30 cellular contexts compared by ENCODE assay signal in genomic region chr9:21590058-21590996, GRCh38.
A peak's percentile ranks its signal among the peaks of the same experiment; 100 is the strongest.
DNase-seq lines count a peak whose midpoint lies in the region; ATAC-seq and TF ChIP-seq lines count a peak whose summit lies in the region.
"Had no signal": no experiment of that assay in that cellular context is flagged by ENCODE, and none has a peak within 500 bp of the region (broad histone marks: within the 10 kb centered on the region; RNA-seq: fewer than 3 reads in every experiment).

No MANE protein-coding gene starts in this region.

- ATAC-seq in activated naive CD8-positive, alpha-beta T cell treated with anti-CD3 and anti-CD28 coated beads, Interleukin-2, amount 50 U/mL, for 24 hours = no peak
- ATAC-seq in HG03135 (IDR thresholded peaks at IDR 0.05; ENCODE audit: unreplicated experiment) (no peak), Right ventricle myocardium superior (ENCODE audit: poor library complexity) (no peak), GM21360 (IDR thresholded peaks at IDR 0.05; ENCODE audit: unreplicated experiment) (no peak)
- ATAC-seq: activated CD4-positive, alpha-beta T cell treated with anti-CD3 and anti-CD28 coated beads for 36 hours; left ventricle myocardium superior; stimulated activated naive B cell treated with anti-CD40 and anti-IgM and Interleukin-4, amounts not matched to agents 10 μg/mL and 1 μg/mL and 100 μg/mL, for 72 hours had no signal

- H3K27me3 Mint-ChIP-seq in activated naive CD8-positive, alpha-beta T cell treated with anti-CD3 and anti-CD28 coated beads, Interleukin-2, amount 50 U/mL, for 24 hours = no peaks in the 10 kb centered on the region
- H3K27me3 Mint-ChIP-seq: activated CD4-positive, alpha-beta T cell treated with anti-CD3 and anti-CD28 coated beads for 36 hours had no signal

- no peak overlapping the region for H3K27ac Mint-ChIP-seq in activated naive CD8-positive, alpha-beta T cell treated with anti-CD3 and anti-CD28 coated beads, Interleukin-2, amount 50 U/mL, for 24 hours
- H3K27ac Mint-ChIP-seq: activated CD4-positive, alpha-beta T cell treated with anti-CD3 and anti-CD28 coated beads for 36 hours; immature natural killer cell; natural killer cell; stimulated activated naive B cell treated with anti-CD40 and anti-IgM and Interleukin-4, amounts not matched to agents 10 μg/mL and 1 μg/mL and 100 μg/mL, for 72 hours; T-helper 1 cell treated with Interleukin-12 subunit alpha and Interleukin-12 subunit beta and Interleukin-4 antibody, amounts not matched to agents 30 μg/mL and 1 μg/mL, for 36 hours had no signal

- peaks cover 57% of the 10 kb centered on the region for H3K79me2 ChIP-seq in ACC112 (ENCODE audit: control insufficient read depth, insufficient read depth, low read length, unreplicated experiment)
- H3K79me2 ChIP-seq: hepatocyte had no signal

- H3K4me3 ChIP-seq in ACC112 (ENCODE audit: low read depth, low read length) = peak overlapping the region; percentile 80
- H3K4me3 ChIP-seq in astrocyte of the cerebellum (ENCODE audit: low read depth, low read length) = peak overlapping the region; percentile 16
- H3K4me3 ChIP-seq: BLaER1, hepatocyte, ovary, SJCRH30, suprapubic skin had no signal

- peaks cover 35% of the 10 kb centered on the region for H3K4me1 Mint-ChIP-seq in activated naive CD8-positive, alpha-beta T cell treated with anti-CD3 and anti-CD28 coated beads, Interleukin-2, amount 50 U/mL, for 24 hours

- no peaks in the 10 kb centered on the region for H3K36me3 Mint-ChIP-seq in activated naive CD8-positive, alpha-beta T cell treated with anti-CD3 and anti-CD28 coated beads, Interleukin-2, amount 50 U/mL, for 24 hours (ENCODE audit: low read depth)
- H3K36me3 Mint-ChIP-seq: natural killer cell; stimulated activated naive B cell treated with anti-CD40 and anti-IgM and Interleukin-4, amounts not matched to agents 10 μg/mL and 1 μg/mL and 100 μg/mL, for 72 hours had no signal

- H3K27me3 ChIP-seq in ACC112 (ENCODE audit: insufficient read depth, low read length) = no peaks in the 10 kb centered on the region
- H3K27me3 ChIP-seq: BLaER1, hepatocyte, ovary, SJCRH30 had no signal

- H3K27ac ChIP-seq in ACC112 (ENCODE audit: low read depth, low read length) = peak overlapping the region; percentile 96
- H3K27ac ChIP-seq: BLaER1, ovary, SJCRH30, suprapubic skin had no signal

- DNase-seq in HT1080 (ENCODE audit: low read depth) (peak; percentile 27), astrocyte of the cerebellum (ENCODE audit: low read depth) (no peak), iris pigment epithelial cell (ENCODE audit: low read depth) (peak; percentile 47), Right ventricle myocardium superior (no peak)
- DNase-seq in activated naive CD8-positive, alpha-beta T cell treated with anti-CD3 and anti-CD28 coated beads, Interleukin-2, amount 50 U/mL, for 24 hours = no peak
- DNase-seq: activated CD4-positive, alpha-beta T cell treated with anti-CD3 and anti-CD28 coated beads for 36 hours; amniotic stem cell; caudate nucleus; DMS79; H9; immature natural killer cell; left ventricle myocardium superior; natural killer cell; NCI-H1105 treated with DMSO at 0.1 percent for 48 hours; NCI-H2081; NCI-H345; NCI-H82; OCI-M1; ovary; SJCRH30; stimulated activated CD4-positive, alpha-beta T cell treated with anti-CD3 and anti-CD28 coated beads, Interleukin-12 subunit alpha, Interleukin-12 subunit beta, amount 100 ng/mL, for 4 hours; stimulated activated CD4-positive, alpha-beta T cell treated with anti-CD3 and anti-CD28 coated beads, Interleukin-4, amount 100 ng/mL, for 24 hours; stimulated activated naive B cell treated with anti-CD40 and anti-IgM and Interleukin-4, amounts not matched to agents 10 μg/mL and 1 μg/mL and 100 μg/mL, for 72 hours had no signal

- no peak overlapping the region for H2AFZ ChIP-seq in ACC112 (ENCODE audit: low read length, unreplicated experiment)
- H2AFZ ChIP-seq: hepatocyte had no signal

- H3K4me1 ChIP-seq in ACC112 (ENCODE audit: control insufficient read depth, insufficient read depth, low read length, unreplicated experiment) = peaks cover 64% of the 10 kb centered on the region
- H3K4me1 ChIP-seq: BLaER1 had no signal

- peaks cover 6% of the 10 kb centered on the region; the same call in 1 of the 2 replicates for H3K36me3 ChIP-seq in ACC112 (ENCODE audit: insufficient read depth, low read length)
- H3K36me3 ChIP-seq: BLaER1, ovary, SJCRH30, suprapubic skin had no signal

- intact Hi-C loops in Right ventricle myocardium superior (cut with DNase I) = no loop called here

- no peak for TF ChIP-seq CTCF in astrocyte of the cerebellum (IDR thresholded peaks at IDR 0.05; ENCODE audit: low read depth, low read length, missing control alignments)

- in situ Hi-C loops in astrocyte of the cerebellum (cut with HindIII; ENCODE audit: low sequenced_read_pairs) = no loop called here

- no peak overlapping the region for H3K4me3 Mint-ChIP-seq in activated naive CD8-positive, alpha-beta T cell treated with anti-CD3 and anti-CD28 coated beads, Interleukin-2, amount 50 U/mL, for 24 hours
- H3K4me3 Mint-ChIP-seq: activated CD4-positive, alpha-beta T cell treated with anti-CD3 and anti-CD28 coated beads for 36 hours; H9; immature natural killer cell; natural killer cell; stimulated activated naive B cell treated with anti-CD40 and anti-IgM and Interleukin-4, amounts not matched to agents 10 μg/mL and 1 μg/mL and 100 μg/mL, for 72 hours; T-helper 1 cell treated with Interleukin-12 subunit alpha and Interleukin-12 subunit beta and Interleukin-4 antibody, amounts not matched to agents 30 μg/mL and 1 μg/mL, for 36 hours had no signal

- H3K9me3 Mint-ChIP-seq in activated naive CD8-positive, alpha-beta T cell treated with anti-CD3 and anti-CD28 coated beads, Interleukin-2, amount 50 U/mL, for 24 hours = peaks cover 3% of the 10 kb centered on the region
- H3K9me3 Mint-ChIP-seq: H9; immature natural killer cell; natural killer cell; stimulated activated naive B cell treated with anti-CD40 and anti-IgM and Interleukin-4, amounts not matched to agents 10 μg/mL and 1 μg/mL and 100 μg/mL, for 72 hours; T-helper 1 cell treated with Interleukin-12 subunit alpha and Interleukin-12 subunit beta and Interleukin-4 antibody, amounts not matched to agents 30 μg/mL and 1 μg/mL, for 36 hours had no signal

Comparison
In these comparisons a context has a peak if more than half of its experiments do, and no peak if none do; other contexts are left out.
1. DNase-seq: peak in HT1080 (single experiment) and iris pigment epithelial cell (single experiment); none in astrocyte of the cerebellum (single experiment), activated naive CD8-positive, alpha-beta T cell treated with anti-CD3 and anti-CD28 coated beads, Interleukin-2, amount 50 U/mL, for 24 hours (single experiment) and Right ventricle myocardium superior (single experiment).